9 cellular contexts compared by ENCODE assay signal in the genomic region with DNA sequence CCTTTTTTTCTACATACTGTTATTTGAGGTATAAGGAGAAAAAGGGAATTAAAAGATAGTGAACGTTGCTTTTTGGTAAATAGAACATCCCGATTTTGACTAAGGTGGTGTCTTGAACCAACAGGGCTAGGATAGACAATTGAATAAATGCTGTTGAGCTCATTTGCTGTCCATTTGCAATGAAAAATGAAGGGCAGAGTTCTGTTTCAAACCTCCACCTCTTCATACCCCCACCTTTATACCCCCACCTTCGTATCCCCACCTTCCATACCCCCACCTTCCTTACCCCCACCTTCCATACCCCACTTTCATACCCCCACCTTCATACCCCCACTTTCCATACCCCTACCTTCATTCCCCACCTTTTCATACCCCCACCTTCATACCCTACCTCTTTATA.
"Had no signal": no experiment of that assay in that cellular context is flagged by ENCODE, and none has a peak within 500 bp of the region (broad histone marks: within the 10 kb centered on the region; RNA-seq: fewer than 3 reads in every experiment).

No MANE protein-coding gene starts in this region.

- H3K9me3 ChIP-seq: HAP-1 had no signal

- H3K4me3 ChIP-seq: GM23248, HAP-1, K562 had no signal

- H2AFZ ChIP-seq: GM23248 had no signal

- H3K4me1 ChIP-seq: HAP-1 had no signal

- FAIRE-seq: K562 had no signal

- H3K27ac ChIP-seq: GM23248, HL-60 had no signal

- ATAC-seq: HCT116, K562 had no signal

- DNase-seq: GM23248, GOT3, H7, HFFc6, IMR-90 had no signal

- H3K36me3 ChIP-seq: HAP-1 had no signal

- H3K9ac ChIP-seq: GM23248 had no signal
